1 cellular context compared by ENCODE assay signal in genomic region chr18:48863432-48864065, GRCh38.
TF ChIP-seq lines count a peak whose summit lies in the region.

No MANE protein-coding gene starts in this region.

TF ChIP-seq in HEK293, 187 proteins besides CTCF, POLR2A, EP300 and RAD21 (continued from another document):
- no peak for TF ChIP-seq ZNF148 (tag by site-specific recombination; IDR thresholded peaks at IDR 0.05; ENCODE audit: borderline replicate concordance)
- TF ChIP-seq ZNF433 (tag by site-specific recombination; IDR thresholded peaks at IDR 0.05; ENCODE audit: low read depth): no peak
- TF ChIP-seq ZNF664 (tag by site-specific recombination; IDR thresholded peaks at IDR 0.05): no peak
